8 cellular contexts compared by ENCODE assay signal in the genomic region with DNA sequence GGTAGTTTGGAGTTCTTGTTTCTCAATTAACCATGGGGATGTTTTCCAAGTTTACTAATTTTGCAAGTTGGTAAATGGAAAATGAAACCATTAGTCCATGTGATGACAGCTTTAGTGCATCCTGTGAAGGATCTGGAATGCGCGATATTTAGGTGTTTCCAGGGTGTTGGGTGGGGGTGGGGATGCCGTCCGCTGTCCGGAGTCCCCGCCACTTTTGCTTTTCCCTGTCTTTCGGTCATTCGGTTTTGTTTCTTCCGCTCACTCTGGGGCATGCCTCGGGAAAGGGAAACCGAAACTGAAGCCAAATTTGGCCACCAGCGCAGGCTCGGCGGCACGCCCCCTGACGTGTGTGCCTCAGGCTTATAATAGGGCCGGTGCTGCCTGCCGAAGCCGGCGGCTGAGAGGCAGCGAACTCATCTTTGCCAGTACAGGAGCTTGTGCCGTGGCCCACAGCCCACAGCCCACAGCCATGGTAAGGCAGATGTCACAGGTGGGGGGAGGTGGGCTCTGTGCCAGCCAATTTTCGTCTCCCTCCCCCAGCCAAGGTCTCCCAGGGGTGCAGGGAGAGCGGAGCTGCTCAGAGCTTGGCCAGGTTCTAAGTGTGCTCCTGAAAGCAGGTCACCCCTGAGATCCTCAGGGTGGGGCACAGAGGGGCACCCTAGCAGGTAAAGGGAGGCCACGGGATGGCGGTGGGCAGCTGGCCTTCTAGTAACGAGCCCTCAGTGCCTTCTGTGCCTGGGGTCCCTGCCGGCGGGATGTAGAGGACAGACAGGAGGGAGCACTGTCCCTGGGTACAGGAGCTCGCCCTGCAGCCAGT. TPM values are rescaled to one million over a fixed set of nuclear protein-coding genes. Genes with fewer than 3 reads are reported as not detected.
A peak's percentile ranks its signal among the peaks of the same experiment; 100 is the strongest.
DNase-seq lines count a peak whose midpoint lies in the region; ATAC-seq and TF ChIP-seq lines count a peak whose summit lies in the region.

Gene ISG15 (plus strand): TSS at position 393 of the 817 bp plus-strand sequence. CDS start 77 bp downstream, at position 470.

- intact Hi-C loops in heart left ventricle (cut with DNase I), result no loop called here
- intact Hi-C loops in posterior vena cava (cut with DNase I), result no loop called here

- peak; percentile 39 to 90 for TF ChIP-seq POLR2A in heart left ventricle (IDR thresholded peaks at IDR 0.05)
- TF ChIP-seq POLR2A in upper lobe of left lung (IDR thresholded peaks at IDR 0.05), result peak in 2 of 4 donors; percentile 86 to 90

- peak; percentile 83 for ATAC-seq in GM21723 (IDR thresholded peaks at IDR 0.05; ENCODE audit: unreplicated experiment)
- peak; percentile 94 to 96 (median 94) for ATAC-seq in T-cell (replicated peaks in 1 of 4)
- peak; percentile 90 to 95 (median 91) for ATAC-seq in heart left ventricle
- peak; percentile 93 to 96 for ATAC-seq in upper lobe of left lung (ENCODE audit: low FRiP score in 2 of 2)

- TF ChIP-seq EP300 in upper lobe of left lung (IDR thresholded peaks at IDR 0.05), result no peak

- H3K36me3 Mint-ChIP-seq in T-cell, result no peaks in the 10 kb centered on the region

- CTCF ChIA-PET in T-cell (lab: Charles Lee), result interaction anchor here (0.6 to 1.3 kb wide), 5 partner anchors 10 to 47 kb away, joined by 4 to 7 read pairs (median 5); partner anchors contain the start of gene PLEKHN1 (in 1 of the 2)

- POLR2A ChIA-PET in T-cell (lab: Charles Lee), result interaction anchor here in 1 of 2 donors (0.6 kb wide), 2 partner anchors 261 to 362 kb away, joined by 3 to 4 read pairs; partner anchors contain the start of gene AURKAIP1

- H3K27ac ChIP-seq in heart left ventricle, result peak within 1 kb of the TSS; percentile 29 to 97 (median 92)
- peak within 1 kb of the TSS; percentile 86 to 97 (median 89) for H3K27ac ChIP-seq in upper lobe of left lung

- DNase-seq in Daoy (ENCODE audit: low read depth) (peak; percentile 96), LHCN-M2 (ENCODE audit: low read depth) (peak; percentile 82), T-cell (peak; percentile 74 to 94 (median 90)), adipocyte (ENCODE audit: low read depth) (peak; percentile 96), heart left ventricle (peak; percentile 92 to 95 (median 93)), posterior vena cava (ENCODE audit: low spot score) (peak; percentile 97), upper lobe of left lung (peak; percentile 95 to 96)

- peaks cover 27 to 38% (median 34%) of the 10 kb centered on the region in 3 donors for H3K4me1 Mint-ChIP-seq in T-cell

- H3K9me3 Mint-ChIP-seq in T-cell, result no peaks in the 10 kb centered on the region

- H3K27me3 ChIP-seq in adipocyte (replicated peaks; ENCODE audit: control insufficient read depth, insufficient read depth, low read length) (no peaks in the 10 kb centered on the region), heart left ventricle (no peaks in the 10 kb centered on the region), upper lobe of left lung (no peaks in the 10 kb centered on the region)

- H3K4me3 ChIP-seq in adipocyte (ENCODE audit: low read length) (peak within 1 kb of the TSS; percentile 91), heart left ventricle (peak within 1 kb of the TSS; percentile 43 to 92 (median 74)), upper lobe of left lung (peak within 1 kb of the TSS; percentile 37 to 75 (median 60))

- WGBS in heart left ventricle, 4 donors, result 2 to 5% (median 3%) methylated on average over 27 to 30 of the region's 30 CpGs
- WGBS in upper lobe of left lung, 2 donors, result 2 to 4% methylated on average over 19 to 29 of the region's 30 CpGs

- H3K4me3 Mint-ChIP-seq in T-cell, result peak within 1 kb of the TSS; percentile 90 to 98 (median 91)

- peak within 1 kb of the TSS; percentile 88 for H3K9ac ChIP-seq in adipocyte (ENCODE audit: low read length)

- H3K36me3 ChIP-seq in adipocyte (ENCODE audit: control insufficient read depth, insufficient read depth, low read length, severe bottlenecking), result no peaks in the 10 kb centered on the region
- H3K36me3 ChIP-seq in heart left ventricle, result no peaks in the 10 kb centered on the region
- H3K36me3 ChIP-seq in upper lobe of left lung, result no peaks in the 10 kb centered on the region

- H3K9me3 ChIP-seq in adipocyte (ENCODE audit: control insufficient read depth, low read length) (no peaks in the 10 kb centered on the region), heart left ventricle (no peaks in the 10 kb centered on the region), upper lobe of left lung (no peaks in the 10 kb centered on the region)

- H3K27ac Mint-ChIP-seq in T-cell, result peak within 1 kb of the TSS; percentile 97 to 98

- TF ChIP-seq CTCF in heart left ventricle (IDR thresholded peaks at IDR 0.05) (peak in 1 of 12 donors; percentile 23), upper lobe of left lung (IDR thresholded peaks at IDR 0.05) (no peak)

- H3K4me1 ChIP-seq in adipocyte (ENCODE audit: control insufficient read depth, insufficient read depth, low read length) (peaks cover 11% of the 10 kb centered on the region), heart left ventricle (peaks cover 0 to 27% (median 17%) of the 10 kb centered on the region in 12 donors), upper lobe of left lung (peaks cover 14 to 23% (median 20%) of the 10 kb centered on the region in 4 donors)

- peaks cover 0 to under 1% of the 10 kb centered on the region in 2 donors for H3K27me3 Mint-ChIP-seq in T-cell

RNA-seq across cellular contexts. Expression of gene ISG15, which starts in this region (rescaled TPM):
- 219 and 238 TPM in 2 replicates for total RNA-seq in Daoy (2014; rRNA removed; shearing (Covaris generic))
- total RNA-seq in LHCN-M2 (2014; rRNA removed), result 77.6 and 161 TPM in 2 replicates
- 81.6 TPM for polyA plus RNA-seq in LHCN-M2 (2012)
- 10 to 100 TPM; 29.1 to 69.8 (median 48.5) TPM for total RNA-seq in T-cell
- 100 to 1,000 TPM in 1 of 9 donors, 10 to 100 TPM in 8; 17.0 to 189 (median 32.8) TPM for total RNA-seq in heart left ventricle
- polyA plus RNA-seq in heart left ventricle, result 10 to 100 TPM; 34.4 to 76.5 TPM
- 10 to 100 TPM; 22.9 to 47.3 TPM for total RNA-seq in posterior vena cava
- total RNA-seq in upper lobe of left lung, result 100 to 1,000 TPM in 2 of 6 donors, 10 to 100 TPM in 4; 32.5 to 180 (median 63.8) TPM

Comparison
In these comparisons a context has a peak if more than half of its experiments do, and no peak if none do; other contexts are left out.
1. Peak in every context shown above with its lines: DNase-seq, ATAC-seq, H3K4me3 ChIP-seq and H3K27ac ChIP-seq.